1 cellular context compared by ENCODE assay signal in genomic region chr3:45145223-45145622, GRCh38.
TF ChIP-seq lines count a peak whose summit lies in the region.

No MANE protein-coding gene starts in this region.

TF ChIP-seq in K562, 482 proteins besides CTCF, POLR2A, EP300 and RAD21 (continued from another document):
- TF ChIP-seq E2F1 (CRISPR knock-in tag; IDR thresholded peaks at IDR 0.05), result no peak
- no peak for TF ChIP-seq ZBTB7A (IDR thresholded peaks at IDR 0.05; ENCODE audit: borderline replicate concordance, control insufficient read depth, low read depth, low read length)
- no peak for TF ChIP-seq U2AF1 (optimal IDR thresholded peaks at IDR 0.05; ENCODE audit: low read depth, low read length)
TF ChIP-seq in K562: peak in this region for 0.
